ENCODE assay signal across 1 cellular context in the genomic region with DNA sequence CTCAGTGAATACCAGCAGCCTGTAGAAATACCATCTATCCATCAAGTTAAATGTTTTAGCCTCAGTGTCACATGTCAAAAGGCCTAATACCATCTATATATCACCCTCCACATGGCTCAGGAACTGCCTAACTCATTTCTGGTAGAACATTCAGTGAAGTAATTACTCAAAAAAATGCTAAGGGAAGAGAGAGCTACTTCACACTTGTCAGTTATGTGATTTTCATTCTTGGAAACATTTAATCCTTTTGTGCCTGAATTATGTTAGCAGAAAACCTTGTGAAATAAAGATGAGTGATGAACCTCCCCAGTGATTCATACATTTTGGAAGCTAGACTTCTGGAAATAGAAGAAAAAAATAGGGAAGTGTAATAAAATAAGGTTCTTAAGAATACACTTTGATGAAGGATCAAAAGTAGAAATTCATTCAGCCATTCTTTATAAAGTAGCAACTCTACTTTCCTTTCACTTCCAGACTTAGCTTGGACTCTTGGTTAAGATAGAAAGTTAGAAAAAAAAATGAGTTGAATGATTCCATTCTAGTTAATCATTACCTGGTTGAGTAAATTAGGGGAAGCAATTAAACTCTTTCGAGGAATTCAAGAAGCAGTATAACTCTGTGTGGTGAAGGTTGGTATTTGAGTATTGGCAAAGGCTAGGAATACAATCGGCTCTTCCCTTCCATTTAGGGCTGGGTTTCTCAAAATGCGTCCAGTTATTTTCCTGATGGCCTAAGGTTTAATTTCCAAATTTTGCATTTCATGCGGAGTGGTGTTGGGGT.
TF ChIP-seq lines count a peak whose summit lies in the region.

No MANE protein-coding gene starts in this region.

TF ChIP-seq in neural cell, 6 proteins besides CTCF, POLR2A, EP300 and RAD21 (continued from another document):
- TF ChIP-seq, protein P1, sequence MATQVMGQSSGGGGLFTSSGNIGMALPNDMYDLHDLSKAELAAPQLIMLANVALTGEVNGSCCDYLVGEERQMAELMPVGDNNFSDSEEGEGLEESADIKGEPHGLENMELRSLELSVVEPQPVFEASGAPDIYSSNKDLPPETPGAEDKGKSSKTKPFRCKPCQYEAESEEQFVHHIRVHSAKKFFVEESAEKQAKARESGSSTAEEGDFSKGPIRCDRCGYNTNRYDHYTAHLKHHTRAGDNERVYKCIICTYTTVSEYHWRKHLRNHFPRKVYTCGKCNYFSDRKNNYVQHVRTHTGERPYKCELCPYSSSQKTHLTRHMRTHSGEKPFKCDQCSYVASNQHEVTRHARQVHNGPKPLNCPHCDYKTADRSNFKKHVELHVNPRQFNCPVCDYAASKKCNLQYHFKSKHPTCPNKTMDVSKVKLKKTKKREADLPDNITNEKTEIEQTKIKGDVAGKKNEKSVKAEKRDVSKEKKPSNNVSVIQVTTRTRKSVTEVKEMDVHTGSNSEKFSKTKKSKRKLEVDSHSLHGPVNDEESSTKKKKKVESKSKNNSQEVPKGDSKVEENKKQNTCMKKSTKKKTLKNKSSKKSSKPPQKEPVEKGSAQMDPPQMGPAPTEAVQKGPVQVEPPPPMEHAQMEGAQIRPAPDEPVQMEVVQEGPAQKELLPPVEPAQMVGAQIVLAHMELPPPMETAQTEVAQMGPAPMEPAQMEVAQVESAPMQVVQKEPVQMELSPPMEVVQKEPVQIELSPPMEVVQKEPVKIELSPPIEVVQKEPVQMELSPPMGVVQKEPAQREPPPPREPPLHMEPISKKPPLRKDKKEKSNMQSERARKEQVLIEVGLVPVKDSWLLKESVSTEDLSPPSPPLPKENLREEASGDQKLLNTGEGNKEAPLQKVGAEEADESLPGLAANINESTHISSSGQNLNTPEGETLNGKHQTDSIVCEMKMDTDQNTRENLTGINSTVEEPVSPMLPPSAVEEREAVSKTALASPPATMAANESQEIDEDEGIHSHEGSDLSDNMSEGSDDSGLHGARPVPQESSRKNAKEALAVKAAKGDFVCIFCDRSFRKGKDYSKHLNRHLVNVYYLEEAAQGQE (IDR thresholded peaks at IDR 0.05; ENCODE audit: borderline replicate concordance) = peak; percentile 31
- TF ChIP-seq MXI1 (conservative IDR thresholded peaks at IDR 0.05; ENCODE audit: poor library complexity, severe bottlenecking) = no peak
